In genomic region chr1:228744918-228745317, GRCh38 we compare ENCODE assay signal across 24 cellular contexts. TPM values are rescaled to one million over a fixed set of nuclear protein-coding genes. Genes with fewer than 3 reads are reported as not detected.
"Had no signal": no experiment of that assay in that cellular context is flagged by ENCODE, and none has a peak within 500 bp of the region (broad histone marks: within the 10 kb centered on the region; RNA-seq: fewer than 3 reads in every experiment).

No MANE protein-coding gene starts in this region.

- H3K27ac Mint-ChIP-seq: activated B cell treated with CpG ODN at 0.5 μM for 24 hours; activated CD4-positive, alpha-beta T cell treated with anti-CD3 and anti-CD28 coated beads, Interleukin-2, amount 10 ng/mL, durations not matched to agents 24 days and 14 days; activated CD8-positive, alpha-beta memory T cell treated with anti-CD3 and anti-CD28 coated beads, Interleukin-2, amount 10 ng/mL, durations not matched to agents 7 days and 5 days; activated naive CD4-positive, alpha-beta T cell treated with anti-CD3 and anti-CD28 coated beads, Interleukin-2, amount 50 U/mL, for 24 hours; activated T-cell treated with anti-CD3 and anti-CD28 coated beads, Interleukin-2, amount 50 U/mL, for 24 hours; activated T-helper 1 cell treated with anti-CD3 and anti-CD28 coated beads, Interleukin-12 subunit alpha, Interleukin-12 subunit beta, Interleukin-2, Interleukin-4 antibody, amounts not matched to agents 30 ng/mL and 10 ng/mL and 1 ng/mL, durations not matched to agents 14 hours and 24 hours and 36 hours; T-helper 17 cell had no signal

- H3K4me1 Mint-ChIP-seq: activated B cell treated with CpG ODN at 0.5 μM for 24 hours; activated naive CD4-positive, alpha-beta T cell treated with anti-CD3 and anti-CD28 coated beads, Interleukin-2, amount 50 U/mL, for 24 hours had no signal

- H3K27me3 Mint-ChIP-seq: activated naive CD4-positive, alpha-beta T cell treated with anti-CD3 and anti-CD28 coated beads, Interleukin-2, amount 50 U/mL, for 24 hours; activated T-cell treated with anti-CD3 and anti-CD28 coated beads, Interleukin-2, amount 50 U/mL, for 24 hours; T-helper 17 cell had no signal

- DNase-seq: activated B cell treated with CpG ODN at 0.5 μM for 24 hours; activated CD4-positive, alpha-beta T cell treated with anti-CD3 and anti-CD28 coated beads for 1 hour; activated CD4-positive, alpha-beta T cell treated with anti-CD3 and anti-CD28 coated beads, Interleukin-2, amount 10 ng/mL, durations not matched to agents 24 days and 14 days; activated CD4-positive, alpha-beta T cell treated with anti-CD3 and anti-CD28 coated beads, Interleukin-2, amount 50 U/mL, for 48 hours; activated CD8-positive, alpha-beta memory T cell treated with anti-CD3 and anti-CD28 coated beads, Interleukin-2, amount 10 ng/mL, durations not matched to agents 7 days and 5 days; activated effector memory CD4-positive, alpha-beta T cell treated with Interleukin-2 at 50 U/mL for 16 hours; activated naive CD4-positive, alpha-beta T cell; activated T-cell treated with anti-CD3 and anti-CD28 coated beads, Interleukin-2, amount 50 U/mL, for 24 hours; aorta; MG63; NCI-H1105; NCI-H1436; NCI-H1694 treated with DMSO at 0.1 percent for 48 hours; NCI-H2029 treated with DMSO at 0.1 percent for 48 hours; NCI-H446; NCI-H524; PC-9; SIG-M5; T-helper 17 cell; T-helper 9 cell had no signal

- H3K27me3 ChIP-seq: breast epithelium had no signal

- H3K4me3 Mint-ChIP-seq: activated B cell treated with CpG ODN at 0.5 μM for 24 hours; activated CD4-positive, alpha-beta T cell treated with anti-CD3 and anti-CD28 coated beads, Interleukin-2, amount 10 ng/mL, durations not matched to agents 24 days and 14 days; activated CD8-positive, alpha-beta memory T cell treated with anti-CD3 and anti-CD28 coated beads, Interleukin-2, amount 10 ng/mL, durations not matched to agents 7 days and 5 days; activated naive CD4-positive, alpha-beta T cell treated with anti-CD3 and anti-CD28 coated beads, Interleukin-2, amount 50 U/mL, for 24 hours; activated T-cell treated with anti-CD3 and anti-CD28 coated beads, Interleukin-2, amount 50 U/mL, for 24 hours; activated T-helper 1 cell treated with anti-CD3 and anti-CD28 coated beads, Interleukin-12 subunit alpha, Interleukin-12 subunit beta, Interleukin-2, Interleukin-4 antibody, amounts not matched to agents 30 ng/mL and 10 ng/mL and 1 ng/mL, durations not matched to agents 14 hours and 24 hours and 36 hours; T-helper 17 cell had no signal

- H2AFZ ChIP-seq: PC-9 had no signal

- H3K4me3 ChIP-seq: breast epithelium, MG63, PC-9 had no signal

- H3K9me3 Mint-ChIP-seq: activated B cell treated with CpG ODN at 0.5 μM for 24 hours; activated CD4-positive, alpha-beta T cell treated with anti-CD3 and anti-CD28 coated beads, Interleukin-2, amount 10 ng/mL, durations not matched to agents 24 days and 14 days; activated naive CD4-positive, alpha-beta T cell treated with anti-CD3 and anti-CD28 coated beads, Interleukin-2, amount 50 U/mL, for 24 hours; activated T-cell treated with anti-CD3 and anti-CD28 coated beads, Interleukin-2, amount 50 U/mL, for 24 hours; activated T-helper 1 cell treated with anti-CD3 and anti-CD28 coated beads, Interleukin-12 subunit alpha, Interleukin-12 subunit beta, Interleukin-2, Interleukin-4 antibody, amounts not matched to agents 30 ng/mL and 10 ng/mL and 1 ng/mL, durations not matched to agents 14 hours and 24 hours and 36 hours had no signal

- H3K4me1 ChIP-seq: breast epithelium had no signal

- ATAC-seq: activated CD8-positive, alpha-beta memory T cell treated with anti-CD3 and anti-CD28 coated beads, Interleukin-2, amount 10 ng/mL, durations not matched to agents 7 days and 5 days; T-helper 17 cell had no signal

- H3K27ac ChIP-seq: breast epithelium, KMS-11, PC-9 had no signal

- H3K9me3 ChIP-seq: breast epithelium, MG63 had no signal

- H3K4me2 ChIP-seq: KMS-11, PC-9 had no signal

- H3K36me3 ChIP-seq: MG63 had no signal

RNA-seq across cellular contexts. Expression of gene RHOU, which starts 9.6 kb away (rescaled TPM):
- total RNA-seq: PC-9 had no signal
